Comparison of ENCODE assay signal across 1 cellular context in the genomic region with DNA sequence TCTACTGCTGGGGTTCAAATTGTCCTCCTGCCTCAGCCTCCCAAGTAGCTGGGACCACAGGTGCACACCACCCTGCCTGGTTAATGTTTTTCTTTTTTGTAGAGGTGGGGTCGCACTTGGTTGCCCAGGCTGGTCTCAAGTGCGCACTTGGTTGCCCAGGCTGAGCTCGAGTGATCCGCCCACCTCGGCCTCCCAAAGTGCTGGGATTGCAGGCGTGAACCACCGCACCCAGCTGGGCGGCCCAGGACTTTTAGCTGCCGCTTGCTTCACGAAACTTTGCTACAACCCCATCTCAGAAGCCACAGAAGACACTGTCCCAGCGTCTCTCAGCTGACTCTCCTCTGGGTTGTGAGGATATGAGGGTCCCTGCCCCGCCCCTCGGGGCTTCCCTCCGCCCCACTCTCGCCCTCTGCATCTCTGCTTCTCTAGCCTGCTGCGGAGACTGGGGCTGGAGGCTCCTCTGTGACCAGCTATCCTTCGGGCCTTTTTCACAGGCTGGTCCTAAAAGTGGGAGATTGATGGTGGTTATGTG.
TF ChIP-seq lines count a peak whose summit lies in the region.

No MANE protein-coding gene starts in this region.

TF ChIP-seq in H1, 55 proteins besides CTCF, POLR2A, EP300 and RAD21 (continued from another document):
- TF ChIP-seq, protein P1, sequence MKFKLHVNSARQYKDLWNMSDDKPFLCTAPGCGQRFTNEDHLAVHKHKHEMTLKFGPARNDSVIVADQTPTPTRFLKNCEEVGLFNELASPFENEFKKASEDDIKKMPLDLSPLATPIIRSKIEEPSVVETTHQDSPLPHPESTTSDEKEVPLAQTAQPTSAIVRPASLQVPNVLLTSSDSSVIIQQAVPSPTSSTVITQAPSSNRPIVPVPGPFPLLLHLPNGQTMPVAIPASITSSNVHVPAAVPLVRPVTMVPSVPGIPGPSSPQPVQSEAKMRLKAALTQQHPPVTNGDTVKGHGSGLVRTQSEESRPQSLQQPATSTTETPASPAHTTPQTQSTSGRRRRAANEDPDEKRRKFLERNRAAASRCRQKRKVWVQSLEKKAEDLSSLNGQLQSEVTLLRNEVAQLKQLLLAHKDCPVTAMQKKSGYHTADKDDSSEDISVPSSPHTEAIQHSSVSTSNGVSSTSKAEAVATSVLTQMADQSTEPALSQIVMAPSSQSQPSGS (IDR thresholded peaks at IDR 0.05; ENCODE audit: low read length): no peak
- TF ChIP-seq RXRA (IDR thresholded peaks at IDR 0.05; ENCODE audit: insufficient read depth, low read depth, low read length): no peak
- TF ChIP-seq YY1 (IDR thresholded peaks at IDR 0.05; ENCODE audit: low read depth, low read length): no peak
- no peak for TF ChIP-seq EGR1 (IDR thresholded peaks at IDR 0.05; ENCODE audit: borderline replicate concordance, low read depth, low read length)
- TF ChIP-seq, protein P2, sequence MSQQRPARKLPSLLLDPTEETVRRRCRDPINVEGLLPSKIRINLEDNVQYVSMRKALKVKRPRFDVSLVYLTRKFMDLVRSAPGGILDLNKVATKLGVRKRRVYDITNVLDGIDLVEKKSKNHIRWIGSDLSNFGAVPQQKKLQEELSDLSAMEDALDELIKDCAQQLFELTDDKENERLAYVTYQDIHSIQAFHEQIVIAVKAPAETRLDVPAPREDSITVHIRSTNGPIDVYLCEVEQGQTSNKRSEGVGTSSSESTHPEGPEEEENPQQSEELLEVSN (IDR thresholded peaks at IDR 0.05): no peak
- TF ChIP-seq SIN3A (conservative IDR thresholded peaks at IDR 0.05 in 1 of 2, IDR thresholded peaks at IDR 0.05 in 1 of 2; ENCODE audit: low read depth in 1 of 2, low read length in 2 of 2): no peak
